8 cellular contexts compared by ENCODE assay signal in genomic region chr4:59553063-59553738, GRCh38.
DNase-seq lines count a peak whose midpoint lies in the region; ATAC-seq, FAIRE-seq and TF ChIP-seq lines count a peak whose summit lies in the region.

No MANE protein-coding gene starts in this region.

- no peak for TF ChIP-seq CTCF in RWPE2 (IDR thresholded peaks at IDR 0.05; ENCODE audit: poor library complexity, severe bottlenecking)
- no peak for TF ChIP-seq CTCF in keratinocyte (optimal IDR thresholded peaks at IDR 0.05 in 1 of 3, IDR thresholded peaks at IDR 0.05 in 1 of 3, conservative IDR thresholded peaks at IDR 0.05 in 1 of 3; ENCODE audit: extremely low read depth in 1 of 3, insufficient read depth in 2 of 3, low read length in 3 of 3)
- no peak for TF ChIP-seq CTCF in omental fat pad (IDR thresholded peaks at IDR 0.05)

- H3K4me3 ChIP-seq in RWPE2 (ENCODE audit: severe bottlenecking) (peak overlapping the region; percentile 7), keratinocyte (ENCODE audit: control insufficient read depth in 2 of 3, extremely low read depth in 1 of 3, insufficient read depth in 2 of 3, low read depth in 1 of 3, low read length in 3 of 3) (no peak overlapping the region)

- H3K36me3 ChIP-seq in RWPE2 (ENCODE audit: low read depth), result no peaks in the 10 kb centered on the region
- no peaks in the 10 kb centered on the region for H3K36me3 ChIP-seq in keratinocyte (ENCODE audit: control insufficient read depth in 2 of 2, extremely low read depth in 1 of 2, insufficient read depth in 2 of 2, low read length in 2 of 2)

- no peaks in the 10 kb centered on the region for H4K20me1 ChIP-seq in keratinocyte (ENCODE audit: control insufficient read depth, extremely low read depth, insufficient read depth, low read length)

- no peaks in the 10 kb centered on the region for H3K79me2 ChIP-seq in keratinocyte (ENCODE audit: control insufficient read depth, insufficient read depth, low read length)

- peak overlapping the region; percentile 7 for H3K27ac ChIP-seq in RWPE2 (ENCODE audit: poor library complexity, severe bottlenecking)
- no peak overlapping the region for H3K27ac ChIP-seq in keratinocyte (ENCODE audit: control insufficient read depth, insufficient read depth, low read length)

- H3K9me3 ChIP-seq in RWPE2 (ENCODE audit: severe bottlenecking) (peaks cover under 1% of the 10 kb centered on the region), keratinocyte (ENCODE audit: control insufficient read depth, low read depth, low read length) (no peaks in the 10 kb centered on the region)

- FAIRE-seq in keratinocyte (lab: Jason Lieb, UNC), result no peak

- H2AFZ ChIP-seq in keratinocyte (ENCODE audit: control insufficient read depth, low read length), result peak overlapping the region; percentile 37

- dilution Hi-C loops in keratinocyte (cut with MboI; ENCODE audit: extremely low pct_ligation_motif_present, low sequenced_read_pairs), result no loop called here

- H3K9me1 ChIP-seq in keratinocyte (ENCODE audit: control insufficient read depth, extremely low read depth, insufficient read depth, low read length), result no peaks in the 10 kb centered on the region

- H3K4me2 ChIP-seq in keratinocyte (ENCODE audit: control insufficient read depth, extremely low read depth, insufficient read depth, low read depth, low read length), result peak overlapping the region; percentile 70

- H3K27me3 ChIP-seq in RWPE2 (ENCODE audit: insufficient read depth, poor library complexity, severe bottlenecking), result no peaks in the 10 kb centered on the region
- H3K27me3 ChIP-seq in keratinocyte (ENCODE audit: control insufficient read depth, extremely low read depth, insufficient read depth, low read length), result no peaks in the 10 kb centered on the region

- no peak overlapping the region for H3K9ac ChIP-seq in keratinocyte (ENCODE audit: control insufficient read depth, extremely low read depth, insufficient read depth, low read length)

- DNase-seq in RWPE2 (ENCODE audit: low spot score) (no peak), keratinocyte (ENCODE audit: low read depth, low spot score) (no peak), NK-92 (lab: John Stamatoyannopoulos, UW; ENCODE audit: unreplicated experiment) (no peak), omental fat pad (ENCODE audit: low spot score) (no peak), cerebellum (ENCODE audit: low spot score) (no peak)
- no peak for DNase-seq in activated CD4-positive, alpha-beta T cell treated with anti-CD3 and anti-CD28 coated beads for 1 hour

- H3K4me1 ChIP-seq in RWPE2 (ENCODE audit: insufficient read depth, poor library complexity, severe bottlenecking) (no peaks in the 10 kb centered on the region), keratinocyte (ENCODE audit: control insufficient read depth, extremely low read depth, insufficient read depth, low read length) (peaks cover 4% of the 10 kb centered on the region)

- ATAC-seq in GM18873 (IDR thresholded peaks at IDR 0.05; ENCODE audit: low FRiP score, unreplicated experiment) (peak; percentile 99), HG02970 (IDR thresholded peaks at IDR 0.05; ENCODE audit: low FRiP score, unreplicated experiment) (peak; percentile 96), RWPE2 (ENCODE audit: low read depth) (peak; percentile 45; the same call in 2 of the 3 replicates), omental fat pad (ENCODE audit: low FRiP score) (no peak)
